Comparison of ENCODE assay signal across 38 cellular contexts in the genomic region with DNA sequence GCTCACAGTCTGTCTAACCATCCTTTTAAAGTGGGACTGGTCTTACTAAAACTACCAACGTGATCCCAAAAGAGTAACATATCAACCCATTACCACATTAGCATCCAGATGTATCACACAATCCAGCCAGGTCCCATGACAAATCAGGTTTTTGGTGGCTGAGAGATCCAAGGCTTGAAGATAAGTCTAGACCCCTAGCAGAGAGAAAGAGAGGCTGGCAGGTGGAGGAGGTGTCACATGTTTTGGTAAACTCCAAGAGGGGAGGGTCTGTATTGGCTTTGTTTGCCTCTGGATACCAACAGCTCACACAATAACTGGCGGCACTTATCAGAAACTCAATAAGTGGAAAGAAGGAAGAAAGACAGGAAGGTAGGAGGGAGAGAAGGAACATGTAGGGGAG.
"Had no signal": no experiment of that assay in that cellular context is flagged by ENCODE, and none has a peak within 500 bp of the region (broad histone marks: within the 10 kb centered on the region; RNA-seq: fewer than 3 reads in every experiment).

No MANE protein-coding gene starts in this region.

- DNase-seq: activated effector memory CD4-positive, alpha-beta T cell treated with anti-CD3 and anti-CD28 coated beads, Interleukin-2, amount 50 U/mL, for 16 hours; activated effector memory CD4-positive, alpha-beta T cell treated with Interleukin-2 at 50 U/mL for 16 hours; activated gamma-delta T cell; activated gamma-delta T cell treated with Interleukin-2 at 50 U/mL for 16 hours; activated naive CD4-positive, alpha-beta T cell; activated naive CD4-positive, alpha-beta T cell treated with anti-CD3 and anti-CD28 coated beads for 36 hours; activated naive CD4-positive, alpha-beta T cell treated with anti-CD3 and anti-CD28 coated beads, Interleukin-2, amount 10 ng/mL, durations not matched to agents 7 days and 5 days; activated naive CD4-positive, alpha-beta T cell treated with anti-CD3 and anti-CD28 coated beads, Interleukin-2, amount 50 U/mL, for 16 hours; activated naive CD4-positive, alpha-beta T cell treated with Interleukin-2 at 50 U/mL for 16 hours; activated naive CD8-positive, alpha-beta T cell treated with anti-CD3 and anti-CD28 coated beads for 36 hours; activated naive CD8-positive, alpha-beta T cell treated with anti-CD3 and anti-CD28 coated beads, Interleukin-2, amount 10 ng/mL, durations not matched to agents 7 days and 5 days; activated naive CD8-positive, alpha-beta T cell treated with anti-CD3 and anti-CD28 coated beads, Interleukin-2, amount 50 U/mL, for 24 hours; activated T-cell treated with anti-CD3 and anti-CD28 coated beads, Interleukin-2, amount 50 U/mL, for 1 hour; activated T-cell treated with anti-CD3 and anti-CD28 coated beads, Interleukin-2, amount 50 U/mL, for 24 hours; activated T-cell treated with anti-CD3 and anti-CD28 coated beads, Interleukin-2, amount 50 U/mL, for 4 hours; activated T-cell treated with anti-CD3 and anti-CD28 coated beads, Interleukin-2, amount 50 U/mL, for 48 hours; activated T-cell treated with anti-CD3 and anti-CD28 coated beads, Interleukin-2, amount 50 U/mL, for 72 hours; adrenal gland; amniotic stem cell; amygdala; anterior cingulate cortex; aorta; body of pancreas; brain microvascular endothelial cell; caudate nucleus; central memory CD4-positive, alpha-beta T cell; cerebellar nuclear complex had no signal

- H3K9me3 ChIP-seq: adrenal gland, ascending aorta, body of pancreas had no signal

- ATAC-seq: activated naive CD4-positive, alpha-beta T cell treated with anti-CD3 and anti-CD28 coated beads, Interleukin-2, amount 50 U/mL, for 72 hours; activated naive CD8-positive, alpha-beta T cell treated with anti-CD3 and anti-CD28 coated beads, Interleukin-2, amount 50 U/mL, for 24 hours; activated T-cell treated with anti-CD3 and anti-CD28 coated beads, Interleukin-2, amount 50 U/mL, for 4 hours; activated T-cell treated with anti-CD3 and anti-CD28 coated beads, Interleukin-2, amount 50 U/mL, for 72 hours; activated T-helper 17 cell treated with anti-CD3 and anti-CD28 coated beads, Interleukin-2, amount 50 U/mL, for 72 hours; body of pancreas had no signal

- H3K4me3 ChIP-seq: adrenal gland, ascending aorta, body of pancreas, breast epithelium, cardiac muscle cell had no signal

- H3K27me3 ChIP-seq: ascending aorta, body of pancreas, brain microvascular endothelial cell, breast epithelium had no signal

- H3K36me3 ChIP-seq: adrenal gland, ascending aorta, brain microvascular endothelial cell, breast epithelium, cardiac muscle cell had no signal

- H3K27ac ChIP-seq: adrenal gland, ascending aorta, body of pancreas, brain microvascular endothelial cell, breast epithelium, cardiac muscle cell had no signal

- H3K27ac Mint-ChIP-seq: activated naive CD4-positive, alpha-beta T cell treated with anti-CD3 and anti-CD28 coated beads for 36 hours; activated naive CD4-positive, alpha-beta T cell treated with anti-CD3 and anti-CD28 coated beads, Interleukin-2, amount 10 ng/mL, durations not matched to agents 7 days and 5 days; activated naive CD4-positive, alpha-beta T cell treated with anti-CD3 and anti-CD28 coated beads, Interleukin-2, amount 50 U/mL, for 24 hours; activated naive CD4-positive, alpha-beta T cell treated with anti-CD3 and anti-CD28 coated beads, Interleukin-2, amount 50 U/mL, for 72 hours; activated naive CD8-positive, alpha-beta T cell; activated naive CD8-positive, alpha-beta T cell treated with anti-CD3 and anti-CD28 coated beads for 36 hours; activated naive CD8-positive, alpha-beta T cell treated with anti-CD3 and anti-CD28 coated beads, Interleukin-2, amount 10 ng/mL, durations not matched to agents 7 days and 5 days; activated naive CD8-positive, alpha-beta T cell treated with anti-CD3 and anti-CD28 coated beads, Interleukin-2, amount 50 U/mL, for 24 hours; activated T-cell treated with anti-CD3 and anti-CD28 coated beads, Interleukin-2, amount 50 U/mL, for 24 hours; activated T-cell treated with anti-CD3 and anti-CD28 coated beads, Interleukin-2, amount 50 U/mL, for 72 hours; activated T-helper 1 cell treated with anti-CD3 and anti-CD28 coated beads, Interleukin-12 subunit alpha, Interleukin-12 subunit beta, Interleukin-2, Interleukin-4 antibody, amounts not matched to agents 30 ng/mL and 10 ng/mL and 1 ng/mL, durations not matched to agents 14 hours and 24 hours and 36 hours; activated T-helper 17 cell treated with anti-CD3 and anti-CD28 coated beads, Interleukin-2, amount 50 U/mL, for 72 hours; activated T-helper 2 cell treated with anti-CD3 and anti-CD28 coated beads, Interferon-gamma antibody, Interleukin-2, Interleukin-4, amounts not matched to agents 10 μg/mL and 5 μg/mL and 100 μg/mL, durations not matched to agents 14 hours and 24 hours and 36 hours had no signal

- H3K4me1 ChIP-seq: adrenal gland, ascending aorta, body of pancreas, breast epithelium had no signal

- H3K27me3 Mint-ChIP-seq: activated naive CD4-positive, alpha-beta T cell treated with anti-CD3 and anti-CD28 coated beads, Interleukin-2, amount 10 ng/mL, durations not matched to agents 7 days and 5 days; activated naive CD8-positive, alpha-beta T cell treated with anti-CD3 and anti-CD28 coated beads, Interleukin-2, amount 10 ng/mL, durations not matched to agents 7 days and 5 days; activated naive CD8-positive, alpha-beta T cell treated with anti-CD3 and anti-CD28 coated beads, Interleukin-2, amount 50 U/mL, for 24 hours had no signal

- H3K9me3 Mint-ChIP-seq: activated T-helper 1 cell treated with anti-CD3 and anti-CD28 coated beads, Interleukin-12 subunit alpha, Interleukin-12 subunit beta, Interleukin-2, Interleukin-4 antibody, amounts not matched to agents 30 ng/mL and 10 ng/mL and 1 ng/mL, durations not matched to agents 14 hours and 24 hours and 36 hours; activated T-helper 2 cell treated with anti-CD3 and anti-CD28 coated beads, Interferon-gamma antibody, Interleukin-2, Interleukin-4, amounts not matched to agents 10 μg/mL and 5 μg/mL and 100 μg/mL, durations not matched to agents 14 hours and 24 hours and 36 hours had no signal

- H3K4me3 Mint-ChIP-seq: activated naive CD4-positive, alpha-beta T cell treated with anti-CD3 and anti-CD28 coated beads for 36 hours; activated naive CD4-positive, alpha-beta T cell treated with anti-CD3 and anti-CD28 coated beads, Interleukin-2, amount 10 ng/mL, durations not matched to agents 7 days and 5 days; activated naive CD4-positive, alpha-beta T cell treated with anti-CD3 and anti-CD28 coated beads, Interleukin-2, amount 50 U/mL, for 24 hours; activated naive CD8-positive, alpha-beta T cell; activated naive CD8-positive, alpha-beta T cell treated with anti-CD3 and anti-CD28 coated beads for 36 hours; activated naive CD8-positive, alpha-beta T cell treated with anti-CD3 and anti-CD28 coated beads, Interleukin-2, amount 10 ng/mL, durations not matched to agents 7 days and 5 days; activated naive CD8-positive, alpha-beta T cell treated with anti-CD3 and anti-CD28 coated beads, Interleukin-2, amount 50 U/mL, for 24 hours; activated T-cell treated with anti-CD3 and anti-CD28 coated beads, Interleukin-2, amount 50 U/mL, for 24 hours; activated T-cell treated with anti-CD3 and anti-CD28 coated beads, Interleukin-2, amount 50 U/mL, for 4 hours; activated T-cell treated with anti-CD3 and anti-CD28 coated beads, Interleukin-2, amount 50 U/mL, for 72 hours; activated T-helper 1 cell treated with anti-CD3 and anti-CD28 coated beads, Interleukin-12 subunit alpha, Interleukin-12 subunit beta, Interleukin-2, Interleukin-4 antibody, amounts not matched to agents 30 ng/mL and 10 ng/mL and 1 ng/mL, durations not matched to agents 14 hours and 24 hours and 36 hours; activated T-helper 17 cell treated with anti-CD3 and anti-CD28 coated beads, Interleukin-2, amount 50 U/mL, for 72 hours; brain; central memory CD8-positive, alpha-beta T cell had no signal

- H3K36me3 Mint-ChIP-seq: activated naive CD4-positive, alpha-beta T cell treated with anti-CD3 and anti-CD28 coated beads, Interleukin-2, amount 10 ng/mL, durations not matched to agents 7 days and 5 days; activated naive CD4-positive, alpha-beta T cell treated with anti-CD3 and anti-CD28 coated beads, Interleukin-2, amount 50 U/mL, for 24 hours; activated naive CD4-positive, alpha-beta T cell treated with anti-CD3 and anti-CD28 coated beads, Interleukin-2, amount 50 U/mL, for 72 hours; activated naive CD8-positive, alpha-beta T cell; activated naive CD8-positive, alpha-beta T cell treated with anti-CD3 and anti-CD28 coated beads for 36 hours; activated naive CD8-positive, alpha-beta T cell treated with anti-CD3 and anti-CD28 coated beads, Interleukin-2, amount 10 ng/mL, durations not matched to agents 7 days and 5 days had no signal

- H3K4me1 Mint-ChIP-seq: activated naive CD4-positive, alpha-beta T cell treated with anti-CD3 and anti-CD28 coated beads, Interleukin-2, amount 10 ng/mL, durations not matched to agents 7 days and 5 days; activated naive CD4-positive, alpha-beta T cell treated with anti-CD3 and anti-CD28 coated beads, Interleukin-2, amount 50 U/mL, for 24 hours; activated naive CD8-positive, alpha-beta T cell treated with anti-CD3 and anti-CD28 coated beads for 36 hours; activated naive CD8-positive, alpha-beta T cell treated with anti-CD3 and anti-CD28 coated beads, Interleukin-2, amount 10 ng/mL, durations not matched to agents 7 days and 5 days; activated naive CD8-positive, alpha-beta T cell treated with anti-CD3 and anti-CD28 coated beads, Interleukin-2, amount 50 U/mL, for 24 hours; activated T-helper 17 cell treated with anti-CD3 and anti-CD28 coated beads, Interleukin-2, amount 50 U/mL, for 72 hours; central memory CD8-positive, alpha-beta T cell had no signal
